In genomic region chr4:143904431-143904830, GRCh38 we compare ENCODE assay signal across 5 cellular contexts. TPM values are rescaled to one million over a fixed set of nuclear protein-coding genes. Genes with fewer than 3 reads are reported as not detected.
"Had no signal": no experiment of that assay in that cellular context is flagged by ENCODE, and none has a peak within 500 bp of the region (broad histone marks: within the 10 kb centered on the region; RNA-seq: fewer than 3 reads in every experiment).

No MANE protein-coding gene starts in this region.

RNA-seq across cellular contexts. Expression of gene GYPE, which starts 0.9 kb away (rescaled TPM):
- total RNA-seq: ovary, progenitor cell of endocrine pancreas, renal cortical epithelial cell, vagina had no signal
- polyA plus RNA-seq: neural cell had no signal
